In the genomic region with DNA sequence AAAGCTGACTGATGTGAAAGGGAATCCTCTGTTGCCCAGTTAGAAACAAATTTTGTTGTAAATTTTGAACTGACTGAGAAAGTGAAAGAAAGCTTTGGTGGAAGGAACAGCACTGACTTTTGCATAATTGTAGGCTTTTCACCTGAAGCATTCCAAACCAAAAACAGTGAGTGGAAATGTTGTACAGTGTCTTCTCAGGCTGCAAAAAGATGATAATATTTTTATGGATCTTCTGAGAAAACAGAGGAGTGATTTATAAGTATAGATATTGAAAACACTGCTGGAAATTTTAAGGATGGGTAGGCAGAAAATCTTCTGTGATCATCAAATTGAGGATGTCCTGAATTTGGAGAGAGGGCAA, we compare ENCODE assay signal across 11 cellular contexts. TPM values are rescaled to one million over a fixed set of nuclear protein-coding genes. Genes with fewer than 3 reads are reported as not detected.
DNase-seq lines count a peak whose midpoint lies in the region; ATAC-seq, FAIRE-seq and TF ChIP-seq lines count a peak whose summit lies in the region.
"Had no signal": no experiment of that assay in that cellular context is flagged by ENCODE, and none has a peak within 500 bp of the region (broad histone marks: within the 10 kb centered on the region; RNA-seq: fewer than 3 reads in every experiment).

No MANE protein-coding gene starts in this region.

- peaks cover 13% of the 10 kb centered on the region; the same call in 2 of the 3 replicates for H3K4me1 Mint-ChIP-seq in GM23338
- no peaks in the 10 kb centered on the region for H3K4me1 Mint-ChIP-seq in naive thymus-derived CD4-positive, alpha-beta T cell

- POLR2A ChIA-PET in naive thymus-derived CD4-positive, alpha-beta T cell (lab: Charles Lee): no interaction called here

- H4K20me1 ChIP-seq in GM23338 (replicated peaks; ENCODE audit: insufficient read depth) (no peaks in the 10 kb centered on the region), smooth muscle cell (ENCODE audit: low read depth) (no peaks in the 10 kb centered on the region)

- TF ChIP-seq CTCF in GM23338 (conservative IDR thresholded peaks at IDR 0.05; ENCODE audit: low read depth in 2 of 2) (no peak), smooth muscle cell (IDR thresholded peaks at IDR 0.05; ENCODE audit: borderline replicate concordance, insufficient read depth, poor library complexity, severe bottlenecking) (no peak)

- FAIRE-seq in GM19239 (lab: Jason Lieb, UNC): no peak
- FAIRE-seq: GM18507 had no signal

- H3K9me3 Mint-ChIP-seq in GM23338: no peaks in the 10 kb centered on the region
- H3K9me3 Mint-ChIP-seq in naive thymus-derived CD4-positive, alpha-beta T cell: peaks cover 0 to 27% (median 4%) of the 10 kb centered on the region in 11 donors
- H3K9me3 Mint-ChIP-seq: activated T-helper 1 cell treated with anti-CD3 and anti-CD28 coated beads, Interleukin-12 subunit alpha, Interleukin-12 subunit beta, Interleukin-2, Interleukin-4 antibody, amounts not matched to agents 30 ng/mL and 10 ng/mL and 1 ng/mL, durations not matched to agents 14 hours and 24 hours and 36 hours had no signal

- H3K27ac ChIP-seq in GM23338 (ENCODE audit: low read depth): no peak overlapping the region
- H3K27ac ChIP-seq in SK-N-MC: peak overlapping the region; percentile 97
- peak overlapping the region; percentile 48 for H3K27ac ChIP-seq in layer of hippocampus (ENCODE audit: low read depth, low read length)
- H3K27ac ChIP-seq in smooth muscle cell (ENCODE audit: low read depth): peak overlapping the region; percentile 98
- H3K27ac ChIP-seq in naive thymus-derived CD4-positive, alpha-beta T cell (ENCODE audit: low read depth, low read length): no peak overlapping the region

- H3K27me3 ChIP-seq in GM23338 (ENCODE audit: insufficient read depth): no peaks in the 10 kb centered on the region
- no peaks in the 10 kb centered on the region for H3K27me3 ChIP-seq in layer of hippocampus (ENCODE audit: control insufficient read depth, insufficient read depth, low read length)
- no peaks in the 10 kb centered on the region for H3K27me3 ChIP-seq in smooth muscle cell (ENCODE audit: low read depth)
- no peaks in the 10 kb centered on the region for H3K27me3 ChIP-seq in naive thymus-derived CD4-positive, alpha-beta T cell (ENCODE audit: control insufficient read depth in 2 of 2, insufficient read depth in 2 of 2, low read length in 2 of 2)

- H3K9me2 ChIP-seq in GM23338 (ENCODE audit: insufficient read depth): no peaks in the 10 kb centered on the region

- CTCF ChIA-PET in naive thymus-derived CD4-positive, alpha-beta T cell (lab: Charles Lee): no interaction called here

- no peaks in the 10 kb centered on the region for H3K79me2 ChIP-seq in GM23338 (replicated peaks; ENCODE audit: insufficient read depth)
- H3K79me2 ChIP-seq in smooth muscle cell (ENCODE audit: low read depth): peaks cover 56% of the 10 kb centered on the region

- H3K4me3 Mint-ChIP-seq in GM23338: no peak overlapping the region
- no peak overlapping the region for H3K4me3 Mint-ChIP-seq in naive thymus-derived CD4-positive, alpha-beta T cell
- H3K4me3 Mint-ChIP-seq: activated T-helper 1 cell treated with anti-CD3 and anti-CD28 coated beads, Interleukin-12 subunit alpha, Interleukin-12 subunit beta, Interleukin-2, Interleukin-4 antibody, amounts not matched to agents 30 ng/mL and 10 ng/mL and 1 ng/mL, durations not matched to agents 14 hours and 24 hours and 36 hours had no signal

- H3K4me1 ChIP-seq in GM23338 (ENCODE audit: insufficient read depth) (no peaks in the 10 kb centered on the region), smooth muscle cell (ENCODE audit: low read depth) (peaks cover 14% of the 10 kb centered on the region)
- no peaks in the 10 kb centered on the region for H3K4me1 ChIP-seq in naive thymus-derived CD4-positive, alpha-beta T cell (ENCODE audit: control insufficient read depth in 2 of 2, insufficient read depth in 2 of 2, low read length in 2 of 2)

- H3K9me3 ChIP-seq in SK-N-MC (ENCODE audit: low read depth, low read length) (no peaks in the 10 kb centered on the region), smooth muscle cell (replicated peaks; ENCODE audit: low read depth) (no peaks in the 10 kb centered on the region)
- no peaks in the 10 kb centered on the region for H3K9me3 ChIP-seq in naive thymus-derived CD4-positive, alpha-beta T cell (ENCODE audit: control insufficient read depth in 2 of 3, low read length in 3 of 3)

- intact Hi-C loops in naive thymus-derived CD4-positive, alpha-beta T cell (cut with micrococcal nuclease): no loop called here

- ATAC-seq in GM23338: no peak
- no peak for ATAC-seq in naive thymus-derived CD4-positive, alpha-beta T cell
- ATAC-seq in HG02759 (IDR thresholded peaks at IDR 0.05; ENCODE audit: unreplicated experiment): no peak
- no peak for ATAC-seq in HG03025 (IDR thresholded peaks at IDR 0.05; ENCODE audit: low FRiP score, unreplicated experiment)

- no peaks in the 10 kb centered on the region for H3K36me3 Mint-ChIP-seq in GM23338 (ENCODE audit: low read depth)
- H3K36me3 Mint-ChIP-seq in naive thymus-derived CD4-positive, alpha-beta T cell: no peaks in the 10 kb centered on the region

- H2AFZ ChIP-seq in GM23338 (no peak overlapping the region), smooth muscle cell (ENCODE audit: low read depth) (peak overlapping the region; percentile 20)

- no peaks in the 10 kb centered on the region for H3K36me3 ChIP-seq in GM23338 (ENCODE audit: insufficient read depth)
- H3K36me3 ChIP-seq in SK-N-MC (ENCODE audit: insufficient read depth, low read length): no peaks in the 10 kb centered on the region
- no peaks in the 10 kb centered on the region for H3K36me3 ChIP-seq in smooth muscle cell (ENCODE audit: low read depth)
- H3K36me3 ChIP-seq in naive thymus-derived CD4-positive, alpha-beta T cell (ENCODE audit: control insufficient read depth in 2 of 3, insufficient read depth in 3 of 3, low read length in 3 of 3): no peaks in the 10 kb centered on the region

- no peak overlapping the region for H3K4me2 ChIP-seq in GM23338
- peak overlapping the region; percentile 74 for H3K4me2 ChIP-seq in smooth muscle cell

- H3K9ac ChIP-seq in SK-N-MC (ENCODE audit: insufficient read length) (peak overlapping the region; percentile 86), smooth muscle cell (ENCODE audit: low read depth) (peak overlapping the region; percentile 96)

- DNase-seq in GM23338 (ENCODE audit: low spot score): no peak
- no peak for DNase-seq in SK-N-MC (ENCODE audit: low read depth, low spot score)
- no peak for DNase-seq in smooth muscle cell (lab: John Stamatoyannopoulos, UW; ENCODE audit: unreplicated experiment)
- no peak for DNase-seq in naive thymus-derived CD4-positive, alpha-beta T cell
- DNase-seq in GM19239 (ENCODE audit: insufficient read length, low spot score): no peak
- DNase-seq: DMS79 had no signal

- no peaks in the 10 kb centered on the region for H3F3A ChIP-seq in GM23338 (replicated peaks; ENCODE audit: low read depth)
- peaks cover 16% of the 10 kb centered on the region for H3F3A ChIP-seq in smooth muscle cell (ENCODE audit: low read depth)

- H3K4me3 ChIP-seq in GM23338 (no peak overlapping the region), SK-N-MC (peak overlapping the region; percentile 57), smooth muscle cell (peak overlapping the region; percentile 33)
- H3K4me3 ChIP-seq in naive thymus-derived CD4-positive, alpha-beta T cell (ENCODE audit: low read length): no peak overlapping the region

- H3K27ac Mint-ChIP-seq in GM23338: peak overlapping the region; percentile 86
- no peak overlapping the region for H3K27ac Mint-ChIP-seq in naive thymus-derived CD4-positive, alpha-beta T cell
- H3K27ac Mint-ChIP-seq: activated T-helper 1 cell treated with anti-CD3 and anti-CD28 coated beads, Interleukin-12 subunit alpha, Interleukin-12 subunit beta, Interleukin-2, Interleukin-4 antibody, amounts not matched to agents 30 ng/mL and 10 ng/mL and 1 ng/mL, durations not matched to agents 14 hours and 24 hours and 36 hours had no signal

- no peaks in the 10 kb centered on the region for H3K27me3 Mint-ChIP-seq in GM23338 (ENCODE audit: insufficient read depth, low read depth, poor library complexity)
- no peaks in the 10 kb centered on the region for H3K27me3 Mint-ChIP-seq in naive thymus-derived CD4-positive, alpha-beta T cell

TF ChIP-seq in GM23338, 12 proteins besides CTCF, POLR2A, EP300 and RAD21 (continues in another document):
- TF ChIP-seq POLR2AphosphoS5 (IDR thresholded peaks at IDR 0.05; ENCODE audit: low read depth): no peak

RNA-seq across cellular contexts. Expression of gene LURAP1L, which starts 40.0 kb away (rescaled TPM):
- 0.74 and 1.2 TPM in 2 replicates for total RNA-seq in GM23338 (2014; rRNA removed; shearing (Covaris generic))
- polyA plus RNA-seq in GM23338 (2016; fragmentation: Nextera tagmentation; extraction: Ambion mirVana) (0.68 and 1.6 TPM in 2 replicates), smooth muscle cell (22.8 and 25.5 TPM in 2 replicates)
- 24.6 and 27.6 TPM in 2 replicates for total RNA-seq in smooth muscle cell
- total RNA-seq in naive thymus-derived CD4-positive, alpha-beta T cell: not detected
- not detected for polyA plus RNA-seq in naive thymus-derived CD4-positive, alpha-beta T cell
- total RNA-seq: activated T-helper 1 cell treated with anti-CD3 and anti-CD28 coated beads, Interleukin-12 subunit alpha, Interleukin-12 subunit beta, Interleukin-2, Interleukin-4 antibody, amounts not matched to agents 30 ng/mL and 10 ng/mL and 1 ng/mL, durations not matched to agents 14 hours and 24 hours and 36 hours had no signal

Comparison
In these comparisons a context has a peak if more than half of its experiments do, and no peak if none do; other contexts are left out.
1. H3K27ac ChIP-seq: peak in SK-N-MC (single experiment), layer of hippocampus (single experiment) and smooth muscle cell (single experiment); none in GM23338 (single experiment) and naive thymus-derived CD4-positive, alpha-beta T cell (single experiment).
2. H3K4me3 ChIP-seq: peak in SK-N-MC (single experiment) and smooth muscle cell (single experiment); none in GM23338 (single experiment) and naive thymus-derived CD4-positive, alpha-beta T cell (single experiment).
3. RNA of gene LURAP1L, which starts 40.0 kb away (total RNA-seq): 24.6 to 27.6 TPM in smooth muscle cell; 0.74 to 1.2 TPM in GM23338 and not detected in naive thymus-derived CD4-positive, alpha-beta T cell; every median in the first group is over 10 times any median in the second.